ENCODE assay signal across 1 cellular context in the genomic region with DNA sequence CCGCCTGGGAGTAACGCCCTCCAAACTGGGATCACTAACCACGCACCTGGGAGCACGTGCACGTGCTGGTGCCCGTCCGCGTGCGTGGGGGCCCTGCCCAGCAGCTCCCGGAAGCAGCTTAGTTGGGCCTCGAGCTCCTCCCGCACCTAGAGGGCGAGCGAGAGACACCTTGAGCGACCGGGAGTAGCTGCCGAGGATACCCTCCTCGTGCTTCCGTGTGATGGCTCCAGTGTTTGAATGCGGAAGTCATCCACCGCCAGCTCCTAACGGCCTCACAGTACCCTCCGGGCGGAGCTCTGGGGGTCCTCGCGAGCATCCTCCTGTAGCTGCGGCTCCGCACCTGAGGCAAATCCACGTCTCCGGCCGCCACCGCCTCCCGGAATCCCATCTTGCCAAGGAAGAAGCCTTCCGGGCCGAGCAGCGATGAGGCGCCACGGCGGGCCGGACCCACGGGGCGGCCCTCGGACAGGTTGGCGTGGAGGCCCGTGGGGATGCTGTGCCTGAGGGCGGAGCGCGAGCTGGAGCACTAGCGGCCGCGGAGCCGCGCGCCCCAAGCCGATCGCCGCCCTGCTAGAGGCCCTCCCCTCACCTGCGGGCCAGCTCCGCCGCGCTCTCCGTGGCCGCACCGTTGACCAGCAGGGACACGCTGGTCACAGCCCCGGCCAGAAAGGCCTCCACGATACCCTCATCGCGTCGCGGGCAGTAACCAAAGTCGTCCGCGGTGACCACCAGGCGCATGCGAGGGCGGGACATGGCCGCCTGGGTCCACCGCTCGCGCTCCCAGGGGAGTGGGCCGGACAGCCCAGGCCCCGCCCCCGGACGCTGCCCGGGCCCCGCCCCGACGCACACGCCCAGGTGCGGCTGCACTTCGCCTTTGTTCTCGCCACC.
TF ChIP-seq lines count a peak whose summit lies in the region.

YDJC (minus strand) TSS at position 761 of the 888 bp plus-strand sequence; CDS start at position 753, 8 bp downstream.

TF ChIP-seq in HepG2, 621 proteins besides CTCF, POLR2A, EP300 and RAD21 (continued from another document and continues in another):
- TF ChIP-seq, protein P1, sequence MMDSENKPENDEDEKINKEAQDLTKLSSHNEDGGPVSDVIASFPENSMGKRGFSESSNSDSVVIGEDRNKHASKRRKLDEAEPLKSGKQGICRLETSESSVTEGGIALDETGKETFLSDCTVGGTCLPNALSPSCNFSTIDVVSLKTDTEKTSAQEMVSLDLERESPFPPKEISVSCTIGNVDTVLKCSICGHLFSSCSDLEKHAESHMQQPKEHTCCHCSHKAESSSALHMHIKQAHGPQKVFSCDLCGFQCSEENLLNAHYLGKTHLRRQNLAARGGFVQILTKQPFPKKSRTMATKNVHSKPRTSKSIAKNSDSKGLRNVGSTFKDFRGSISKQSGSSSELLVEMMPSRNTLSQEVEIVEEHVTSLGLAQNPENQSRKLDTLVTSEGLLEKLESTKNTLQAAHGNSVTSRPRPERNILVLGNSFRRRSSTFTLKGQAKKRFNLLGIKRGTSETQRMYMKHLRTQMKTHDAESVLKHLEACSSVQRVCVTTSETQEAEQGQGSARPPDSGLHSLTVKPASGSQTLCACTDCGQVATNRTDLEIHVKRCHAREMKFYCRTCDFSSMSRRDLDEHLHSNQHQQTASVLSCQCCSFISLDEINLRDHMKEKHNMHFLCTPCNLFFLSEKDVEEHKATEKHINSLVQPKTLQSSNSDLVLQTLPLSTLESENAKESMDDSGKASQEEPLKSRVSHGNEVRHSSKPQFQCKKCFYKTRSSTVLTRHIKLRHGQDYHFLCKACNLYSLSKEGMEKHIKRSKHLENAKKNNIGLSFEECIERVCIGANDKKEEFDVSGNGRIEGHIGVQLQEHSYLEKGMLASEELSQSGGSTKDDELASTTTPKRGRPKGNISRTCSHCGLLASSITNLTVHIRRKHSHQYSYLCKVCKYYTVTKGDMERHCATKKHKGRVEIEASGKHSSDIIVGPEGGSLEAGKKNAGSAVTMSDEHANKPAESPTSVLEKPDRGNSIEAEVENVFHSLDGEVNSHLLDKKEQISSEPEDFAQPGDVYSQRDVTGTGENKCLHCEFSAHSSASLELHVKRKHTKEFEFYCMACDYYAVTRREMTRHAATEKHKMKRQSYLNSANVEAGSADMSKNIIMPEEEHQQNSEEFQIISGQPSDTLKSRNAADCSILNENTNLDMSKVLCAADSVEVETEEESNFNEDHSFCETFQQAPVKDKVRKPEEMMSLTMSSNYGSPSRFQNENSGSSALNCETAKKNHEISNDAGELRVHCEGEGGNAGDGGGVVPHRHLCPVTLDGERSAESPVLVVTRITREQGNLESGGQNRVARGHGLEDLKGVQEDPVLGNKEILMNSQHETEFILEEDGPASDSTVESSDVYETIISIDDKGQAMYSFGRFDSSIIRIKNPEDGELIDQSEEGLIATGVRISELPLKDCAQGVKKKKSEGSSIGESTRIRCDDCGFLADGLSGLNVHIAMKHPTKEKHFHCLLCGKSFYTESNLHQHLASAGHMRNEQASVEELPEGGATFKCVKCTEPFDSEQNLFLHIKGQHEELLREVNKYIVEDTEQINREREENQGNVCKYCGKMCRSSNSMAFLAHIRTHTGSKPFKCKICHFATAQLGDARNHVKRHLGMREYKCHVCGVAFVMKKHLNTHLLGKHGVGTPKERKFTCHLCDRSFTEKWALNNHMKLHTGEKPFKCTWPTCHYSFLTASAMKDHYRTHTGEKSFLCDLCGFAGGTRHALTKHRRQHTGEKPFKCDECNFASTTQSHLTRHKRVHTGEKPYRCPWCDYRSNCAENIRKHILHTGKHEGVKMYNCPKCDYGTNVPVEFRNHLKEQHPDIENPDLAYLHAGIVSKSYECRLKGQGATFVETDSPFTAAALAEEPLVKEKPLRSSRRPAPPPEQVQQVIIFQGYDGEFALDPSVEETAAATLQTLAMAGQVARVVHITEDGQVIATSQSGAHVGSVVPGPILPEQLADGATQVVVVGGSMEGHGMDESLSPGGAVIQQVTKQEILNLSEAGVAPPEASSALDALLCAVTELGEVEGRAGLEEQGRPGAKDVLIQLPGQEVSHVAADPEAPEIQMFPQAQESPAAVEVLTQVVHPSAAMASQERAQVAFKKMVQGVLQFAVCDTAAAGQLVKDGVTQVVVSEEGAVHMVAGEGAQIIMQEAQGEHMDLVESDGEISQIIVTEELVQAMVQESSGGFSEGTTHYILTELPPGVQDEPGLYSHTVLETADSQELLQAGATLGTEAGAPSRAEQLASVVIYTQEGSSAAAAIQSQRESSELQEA (CRISPR knock-in tag; IDR thresholded peaks at IDR 0.05; ENCODE audit: not compliant biosample characterization) = no peak
- TF ChIP-seq ZNF639 (CRISPR knock-in tag; conservative IDR thresholded peaks at IDR 0.05) = peak; percentile 67
- TF ChIP-seq, protein P2, sequence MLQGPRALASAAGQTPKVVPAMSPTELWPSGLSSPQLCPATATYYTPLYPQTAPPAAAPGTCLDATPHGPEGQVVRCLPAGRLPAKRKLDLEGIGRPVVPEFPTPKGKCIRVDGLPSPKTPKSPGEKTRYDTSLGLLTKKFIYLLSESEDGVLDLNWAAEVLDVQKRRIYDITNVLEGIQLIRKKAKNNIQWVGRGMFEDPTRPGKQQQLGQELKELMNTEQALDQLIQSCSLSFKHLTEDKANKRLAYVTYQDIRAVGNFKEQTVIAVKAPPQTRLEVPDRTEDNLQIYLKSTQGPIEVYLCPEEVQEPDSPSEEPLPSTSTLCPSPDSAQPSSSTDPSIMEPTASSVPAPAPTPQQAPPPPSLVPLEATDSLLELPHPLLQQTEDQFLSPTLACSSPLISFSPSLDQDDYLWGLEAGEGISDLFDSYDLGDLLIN (CRISPR knock-in tag; IDR thresholded peaks at IDR 0.05; ENCODE audit: borderline replicate concordance) = peak; percentile 73; the same call in 1 of the 2 replicates
- TF ChIP-seq, protein P3, sequence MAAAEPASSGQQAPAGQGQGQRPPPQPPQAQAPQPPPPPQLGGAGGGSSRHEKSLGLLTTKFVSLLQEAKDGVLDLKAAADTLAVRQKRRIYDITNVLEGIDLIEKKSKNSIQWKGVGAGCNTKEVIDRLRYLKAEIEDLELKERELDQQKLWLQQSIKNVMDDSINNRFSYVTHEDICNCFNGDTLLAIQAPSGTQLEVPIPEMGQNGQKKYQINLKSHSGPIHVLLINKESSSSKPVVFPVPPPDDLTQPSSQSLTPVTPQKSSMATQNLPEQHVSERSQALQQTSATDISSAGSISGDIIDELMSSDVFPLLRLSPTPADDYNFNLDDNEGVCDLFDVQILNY (CRISPR knock-in tag; conservative IDR thresholded peaks at IDR 0.05) = no peak; the same call in 1 of the 2 replicates
- no peak for TF ChIP-seq ZNF33A (CRISPR knock-in tag; IDR thresholded peaks at IDR 0.05; ENCODE audit: borderline replicate concordance)
- TF ChIP-seq PHF5A (CRISPR knock-in tag; IDR thresholded peaks at IDR 0.05; ENCODE audit: low read depth, unreplicated experiment) = peak; percentile 36
- peak; percentile 80; the same call in 1 of the 2 replicates for TF ChIP-seq BORCS8-MEF2B (CRISPR knock-in tag; IDR thresholded peaks at IDR 0.05)
- TF ChIP-seq MEF2D (CRISPR knock-in tag; IDR thresholded peaks at IDR 0.05) = peak; percentile 52
- TF ChIP-seq ZNF740 (CRISPR knock-in tag; IDR thresholded peaks at IDR 0.05) = peak; percentile 60; the same call in 1 of the 2 replicates
- peak; percentile 66 for TF ChIP-seq ZNF143 (CRISPR knock-in tag; IDR thresholded peaks at IDR 0.05)
- TF ChIP-seq TEAD2 (CRISPR knock-in tag; IDR thresholded peaks at IDR 0.05) = peak; percentile 88; the same call in 1 of the 2 replicates
- TF ChIP-seq, protein P4, sequence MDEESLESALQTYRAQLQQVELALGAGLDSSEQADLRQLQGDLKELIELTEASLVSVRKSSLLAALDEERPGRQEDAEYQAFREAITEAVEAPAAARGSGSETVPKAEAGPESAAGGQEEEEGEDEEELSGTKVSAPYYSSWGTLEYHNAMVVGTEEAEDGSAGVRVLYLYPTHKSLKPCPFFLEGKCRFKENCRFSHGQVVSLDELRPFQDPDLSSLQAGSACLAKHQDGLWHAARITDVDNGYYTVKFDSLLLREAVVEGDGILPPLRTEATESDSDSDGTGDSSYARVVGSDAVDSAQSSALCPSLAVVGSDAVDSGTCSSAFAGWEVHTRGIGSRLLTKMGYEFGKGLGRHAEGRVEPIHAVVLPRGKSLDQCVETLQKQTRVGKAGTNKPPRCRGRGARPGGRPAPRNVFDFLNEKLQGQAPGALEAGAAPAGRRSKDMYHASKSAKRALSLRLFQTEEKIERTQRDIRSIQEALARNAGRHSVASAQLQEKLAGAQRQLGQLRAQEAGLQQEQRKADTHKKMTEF (CRISPR knock-in tag; IDR thresholded peaks at IDR 0.05) = peak; percentile 90
- TF ChIP-seq ZNF234 (CRISPR knock-in tag; conservative IDR thresholded peaks at IDR 0.05) = no peak
- TF ChIP-seq FOXC1 (CRISPR knock-in tag; IDR thresholded peaks at IDR 0.05; ENCODE audit: borderline replicate concordance) = peak; percentile 89
- peak; percentile 97 for TF ChIP-seq DNMT3B (CRISPR knock-in tag; conservative IDR thresholded peaks at IDR 0.05)
- peak; percentile 99 for TF ChIP-seq RBM39 (IDR thresholded peaks at IDR 0.05; ENCODE audit: low read depth, low read length, poor library complexity, severe bottlenecking)
- 0 out of 2 replicates have a peak, but pooled peaks have one; percentile 50 for TF ChIP-seq ZNF709 (CRISPR knock-in tag; IDR thresholded peaks at IDR 0.05)
- TF ChIP-seq GABPA (IDR thresholded peaks at IDR 0.05; ENCODE audit: low read depth, low read length) = peak; percentile 55
- TF ChIP-seq GABPA (CRISPR knock-in tag; IDR thresholded peaks at IDR 0.05; ENCODE audit: low read depth) = peak; percentile 84
- peak; percentile 94 for TF ChIP-seq HOXA3 (CRISPR knock-in tag; IDR thresholded peaks at IDR 0.05)
- TF ChIP-seq ZNF784 (CRISPR knock-in tag; IDR thresholded peaks at IDR 0.05; ENCODE audit: borderline replicate concordance) = peak; percentile 87
- TF ChIP-seq KDM5A (IDR thresholded peaks at IDR 0.05; ENCODE audit: borderline replicate concordance, low read length) = peak; percentile 72; the same call in 1 of the 2 replicates
- 0 out of 2 replicates have a peak, but pooled peaks have one; percentile 79 for TF ChIP-seq ATAD3A (CRISPR knock-in tag; IDR thresholded peaks at IDR 0.05)
- TF ChIP-seq EHMT2 (IDR thresholded peaks at IDR 0.05; ENCODE audit: borderline replicate concordance, low read depth, low read length) = no peak
- peak; percentile 66 for TF ChIP-seq ASH2L (IDR thresholded peaks at IDR 0.05; ENCODE audit: insufficient read length, low read depth, low read length)
- no peak for TF ChIP-seq SOX13 (IDR thresholded peaks at IDR 0.05)
- peak in 1 of 2 experiments; percentile 64; a peak in 2 of 4 replicates for TF ChIP-seq SOX13 (CRISPR knock-in tag; conservative IDR thresholded peaks at IDR 0.05 in 1 of 2, IDR thresholded peaks at IDR 0.05 in 1 of 2)
- 0 out of 2 replicates have a peak, but pooled peaks have one; percentile 64 for TF ChIP-seq CHCHD3 (CRISPR knock-in tag; IDR thresholded peaks at IDR 0.05)
- 0 out of 2 replicates have a peak, but pooled peaks have one; percentile 47 for TF ChIP-seq ZNF800 (CRISPR knock-in tag; IDR thresholded peaks at IDR 0.05)
- 0 out of 2 replicates have a peak, but pooled peaks have one; percentile 62 for TF ChIP-seq ZNF484 (CRISPR knock-in tag; IDR thresholded peaks at IDR 0.05; ENCODE audit: borderline replicate concordance, low read depth)
